Comparison of ENCODE assay signal across 1 cellular context in the genomic region with DNA sequence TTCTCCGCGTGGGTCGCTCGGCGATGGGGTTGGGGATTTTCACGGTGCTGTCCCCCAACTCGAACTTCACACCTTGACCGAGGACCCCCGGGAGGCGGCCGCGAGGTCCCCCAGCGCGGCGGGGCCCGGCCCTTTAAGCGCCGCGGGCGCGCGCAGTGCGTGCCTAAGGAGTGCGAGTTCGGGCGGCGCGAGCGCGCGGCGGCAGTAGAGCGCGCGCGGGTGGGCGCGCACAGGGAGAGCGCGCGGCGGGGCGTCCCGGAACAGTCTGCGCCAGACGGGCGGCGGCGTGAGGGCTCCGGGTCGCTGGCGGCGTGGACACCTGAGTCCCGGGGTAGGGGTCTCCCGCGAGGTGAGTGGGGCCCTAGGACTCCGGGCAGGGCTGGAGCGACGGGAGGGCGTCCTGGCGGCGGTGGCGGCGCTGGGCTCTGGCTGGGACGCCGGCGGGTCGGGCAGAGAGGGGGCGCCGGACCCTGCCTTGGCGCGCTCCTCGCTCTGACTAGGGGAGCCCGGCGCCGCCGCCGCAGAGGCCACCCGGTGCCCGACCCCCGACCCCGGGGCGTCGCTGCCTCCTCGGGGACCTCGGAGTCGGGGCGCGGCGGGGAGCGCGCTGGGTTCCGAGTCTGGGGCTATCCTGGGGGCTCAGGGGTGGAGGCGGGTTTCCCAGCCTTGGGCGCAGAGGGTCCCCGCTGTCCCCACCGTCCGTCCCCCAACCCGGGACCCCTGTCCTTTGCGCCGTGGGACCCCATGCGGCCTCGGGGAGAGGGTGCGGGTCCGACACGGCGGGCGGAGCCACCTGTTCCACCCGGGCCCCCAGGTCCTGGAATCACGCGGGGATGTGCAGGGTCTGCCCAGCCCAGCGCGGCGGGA.
TF ChIP-seq lines count a peak whose summit lies in the region.

A gene with protein sequence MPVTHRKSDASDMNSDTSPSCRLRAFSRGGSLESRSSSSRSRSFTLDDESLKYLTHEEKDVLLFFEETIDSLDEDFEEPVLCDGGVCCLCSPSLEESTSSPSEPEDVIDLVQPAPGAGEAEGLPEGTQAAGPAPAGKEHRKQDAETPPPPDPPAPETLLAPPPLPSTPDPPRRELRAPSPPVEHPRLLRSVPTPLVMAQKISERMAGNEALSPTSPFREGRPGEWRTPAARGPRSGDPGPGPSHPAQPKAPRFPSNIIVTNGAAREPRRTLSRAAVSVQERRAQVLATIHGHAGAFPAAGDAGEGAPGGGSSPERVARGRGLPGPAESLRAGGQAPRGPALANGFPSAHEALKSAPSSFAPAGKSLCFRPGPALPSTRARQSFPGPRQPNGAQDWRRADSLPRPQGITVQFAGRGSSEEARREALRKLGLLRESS (plus strand): TSS at position 235 of the 867 bp plus-strand sequence. CDS start 28,722 bp downstream, outside the sequence.

TF ChIP-seq in HepG2, 621 proteins besides CTCF, POLR2A, EP300 and RAD21 (continued from another document and continues in another):
- TF ChIP-seq, protein P1, sequence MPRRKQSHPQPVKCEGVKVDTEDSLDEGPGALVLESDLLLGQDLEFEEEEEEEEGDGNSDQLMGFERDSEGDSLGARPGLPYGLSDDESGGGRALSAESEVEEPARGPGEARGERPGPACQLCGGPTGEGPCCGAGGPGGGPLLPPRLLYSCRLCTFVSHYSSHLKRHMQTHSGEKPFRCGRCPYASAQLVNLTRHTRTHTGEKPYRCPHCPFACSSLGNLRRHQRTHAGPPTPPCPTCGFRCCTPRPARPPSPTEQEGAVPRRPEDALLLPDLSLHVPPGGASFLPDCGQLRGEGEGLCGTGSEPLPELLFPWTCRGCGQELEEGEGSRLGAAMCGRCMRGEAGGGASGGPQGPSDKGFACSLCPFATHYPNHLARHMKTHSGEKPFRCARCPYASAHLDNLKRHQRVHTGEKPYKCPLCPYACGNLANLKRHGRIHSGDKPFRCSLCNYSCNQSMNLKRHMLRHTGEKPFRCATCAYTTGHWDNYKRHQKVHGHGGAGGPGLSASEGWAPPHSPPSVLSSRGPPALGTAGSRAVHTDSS (CRISPR knock-in tag; conservative IDR thresholded peaks at IDR 0.05) = no peak
- TF ChIP-seq HNRNPUL1 (IDR thresholded peaks at IDR 0.05; ENCODE audit: low read depth, low read length) (no peak), NFKBIZ (CRISPR knock-in tag; IDR thresholded peaks at IDR 0.05) (no peak), KDM6A (CRISPR knock-in tag; IDR thresholded peaks at IDR 0.05; ENCODE audit: low read depth) (no peak), MZF1 (CRISPR knock-in tag; IDR thresholded peaks at IDR 0.05; ENCODE audit: borderline replicate concordance) (no peak), CBX2 (IDR thresholded peaks at IDR 0.05; ENCODE audit: low read depth, low read length) (no peak), CBX2 (CRISPR knock-in tag; IDR thresholded peaks at IDR 0.05; ENCODE audit: low read depth) (no peak), GTF3A (CRISPR knock-in tag; conservative IDR thresholded peaks at IDR 0.05) (no peak), NFE2L1 (CRISPR knock-in tag; IDR thresholded peaks at IDR 0.05; ENCODE audit: borderline replicate concordance) (no peak), ZFP36 (IDR thresholded peaks at IDR 0.05; ENCODE audit: borderline replicate concordance, low read depth, low read length, partially characterized antibody) (peak; percentile 70), ZNF614 (CRISPR knock-in tag; IDR thresholded peaks at IDR 0.05; ENCODE audit: borderline replicate concordance) (no peak), POLR2AphosphoS5 (IDR thresholded peaks at IDR 0.05; ENCODE audit: low read depth, low read length) (peak; percentile 57), ZNF121 (CRISPR knock-in tag; IDR thresholded peaks at IDR 0.05) (no peak), ZNF780A (CRISPR knock-in tag; IDR thresholded peaks at IDR 0.05) (no peak), HDAC2 (CRISPR knock-in tag; IDR thresholded peaks at IDR 0.05) (no peak), NAIF1 (CRISPR knock-in tag; IDR thresholded peaks at IDR 0.05; ENCODE audit: borderline replicate concordance) (no peak), SAP130 (CRISPR knock-in tag; IDR thresholded peaks at IDR 0.05; ENCODE audit: low read depth) (no peak; the same call in 1 of the 2 replicates), ZNF501 (CRISPR knock-in tag; IDR thresholded peaks at IDR 0.05) (peak; percentile 64), SP140L (CRISPR knock-in tag; IDR thresholded peaks at IDR 0.05; ENCODE audit: borderline replicate concordance) (no peak), HES4 (CRISPR knock-in tag; IDR thresholded peaks at IDR 0.05; ENCODE audit: borderline replicate concordance) (peak; percentile 37; the same call in 1 of the 2 replicates), ZNF558 (CRISPR knock-in tag; IDR thresholded peaks at IDR 0.05; ENCODE audit: borderline replicate concordance) (no peak), PAX8 (CRISPR knock-in tag; IDR thresholded peaks at IDR 0.05; ENCODE audit: borderline replicate concordance) (no peak), ADNP (CRISPR knock-in tag; IDR thresholded peaks at IDR 0.05) (peak; percentile 50; the same call in 1 of the 2 replicates), ZNF709 (CRISPR knock-in tag; IDR thresholded peaks at IDR 0.05) (no peak; the same call in 1 of the 2 replicates), PRMT3 (CRISPR knock-in tag; IDR thresholded peaks at IDR 0.05; ENCODE audit: borderline replicate concordance, low read depth) (no peak), ZNF772 (CRISPR knock-in tag; IDR thresholded peaks at IDR 0.05) (no peak), TRIM24 (CRISPR knock-in tag; IDR thresholded peaks at IDR 0.05) (no peak), PAWR (CRISPR knock-in tag; IDR thresholded peaks at IDR 0.05; ENCODE audit: borderline replicate concordance) (no peak)
- TF ChIP-seq, protein P2, sequence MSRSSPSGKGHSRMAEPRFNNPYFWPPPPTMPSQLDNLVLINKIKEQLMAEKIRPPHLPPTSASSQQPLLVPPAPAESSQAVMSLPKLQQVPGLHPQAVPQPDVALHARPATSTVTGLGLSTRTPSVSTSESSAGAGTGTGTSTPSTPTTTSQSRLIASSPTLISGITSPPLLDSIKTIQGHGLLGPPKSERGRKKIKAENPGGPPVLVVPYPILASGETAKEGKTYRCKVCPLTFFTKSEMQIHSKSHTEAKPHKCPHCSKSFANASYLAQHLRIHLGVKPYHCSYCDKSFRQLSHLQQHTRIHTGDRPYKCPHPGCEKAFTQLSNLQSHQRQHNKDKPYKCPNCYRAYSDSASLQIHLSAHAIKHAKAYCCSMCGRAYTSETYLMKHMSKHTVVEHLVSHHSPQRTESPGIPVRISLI (CRISPR knock-in tag; IDR thresholded peaks at IDR 0.05; ENCODE audit: borderline replicate concordance) = no peak
- TF ChIP-seq, protein P3, sequence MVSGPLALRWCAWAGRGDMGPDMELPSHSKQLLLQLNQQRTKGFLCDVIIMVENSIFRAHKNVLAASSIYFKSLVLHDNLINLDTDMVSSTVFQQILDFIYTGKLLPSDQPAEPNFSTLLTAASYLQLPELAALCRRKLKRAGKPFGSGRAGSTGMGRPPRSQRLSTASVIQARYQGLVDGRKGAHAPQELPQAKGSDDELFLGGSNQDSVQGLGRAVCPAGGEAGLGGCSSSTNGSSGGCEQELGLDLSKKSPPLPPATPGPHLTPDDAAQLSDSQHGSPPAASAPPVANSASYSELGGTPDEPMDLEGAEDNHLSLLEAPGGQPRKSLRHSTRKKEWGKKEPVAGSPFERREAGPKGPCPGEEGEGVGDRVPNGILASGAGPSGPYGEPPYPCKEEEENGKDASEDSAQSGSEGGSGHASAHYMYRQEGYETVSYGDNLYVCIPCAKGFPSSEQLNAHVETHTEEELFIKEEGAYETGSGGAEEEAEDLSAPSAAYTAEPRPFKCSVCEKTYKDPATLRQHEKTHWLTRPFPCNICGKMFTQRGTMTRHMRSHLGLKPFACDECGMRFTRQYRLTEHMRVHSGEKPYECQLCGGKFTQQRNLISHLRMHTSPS (CRISPR knock-in tag; IDR thresholded peaks at IDR 0.05; ENCODE audit: low read depth) = no peak
- TF ChIP-seq, protein P4, sequence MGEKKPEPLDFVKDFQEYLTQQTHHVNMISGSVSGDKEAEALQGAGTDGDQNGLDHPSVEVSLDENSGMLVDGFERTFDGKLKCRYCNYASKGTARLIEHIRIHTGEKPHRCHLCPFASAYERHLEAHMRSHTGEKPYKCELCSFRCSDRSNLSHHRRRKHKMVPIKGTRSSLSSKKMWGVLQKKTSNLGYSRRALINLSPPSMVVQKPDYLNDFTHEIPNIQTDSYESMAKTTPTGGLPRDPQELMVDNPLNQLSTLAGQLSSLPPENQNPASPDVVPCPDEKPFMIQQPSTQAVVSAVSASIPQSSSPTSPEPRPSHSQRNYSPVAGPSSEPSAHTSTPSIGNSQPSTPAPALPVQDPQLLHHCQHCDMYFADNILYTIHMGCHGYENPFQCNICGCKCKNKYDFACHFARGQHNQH (CRISPR knock-in tag; IDR thresholded peaks at IDR 0.05) = no peak
- TF ChIP-seq, protein P5, sequence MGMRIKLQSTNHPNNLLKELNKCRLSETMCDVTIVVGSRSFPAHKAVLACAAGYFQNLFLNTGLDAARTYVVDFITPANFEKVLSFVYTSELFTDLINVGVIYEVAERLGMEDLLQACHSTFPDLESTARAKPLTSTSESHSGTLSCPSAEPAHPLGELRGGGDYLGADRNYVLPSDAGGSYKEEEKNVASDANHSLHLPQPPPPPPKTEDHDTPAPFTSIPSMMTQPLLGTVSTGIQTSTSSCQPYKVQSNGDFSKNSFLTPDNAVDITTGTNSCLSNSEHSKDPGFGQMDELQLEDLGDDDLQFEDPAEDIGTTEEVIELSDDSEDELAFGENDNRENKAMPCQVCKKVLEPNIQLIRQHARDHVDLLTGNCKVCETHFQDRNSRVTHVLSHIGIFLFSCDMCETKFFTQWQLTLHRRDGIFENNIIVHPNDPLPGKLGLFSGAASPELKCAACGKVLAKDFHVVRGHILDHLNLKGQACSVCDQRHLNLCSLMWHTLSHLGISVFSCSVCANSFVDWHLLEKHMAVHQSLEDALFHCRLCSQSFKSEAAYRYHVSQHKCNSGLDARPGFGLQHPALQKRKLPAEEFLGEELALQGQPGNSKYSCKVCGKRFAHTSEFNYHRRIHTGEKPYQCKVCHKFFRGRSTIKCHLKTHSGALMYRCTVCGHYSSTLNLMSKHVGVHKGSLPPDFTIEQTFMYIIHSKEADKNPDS (CRISPR knock-in tag; IDR thresholded peaks at IDR 0.05) = no peak
- TF ChIP-seq, protein P6, sequence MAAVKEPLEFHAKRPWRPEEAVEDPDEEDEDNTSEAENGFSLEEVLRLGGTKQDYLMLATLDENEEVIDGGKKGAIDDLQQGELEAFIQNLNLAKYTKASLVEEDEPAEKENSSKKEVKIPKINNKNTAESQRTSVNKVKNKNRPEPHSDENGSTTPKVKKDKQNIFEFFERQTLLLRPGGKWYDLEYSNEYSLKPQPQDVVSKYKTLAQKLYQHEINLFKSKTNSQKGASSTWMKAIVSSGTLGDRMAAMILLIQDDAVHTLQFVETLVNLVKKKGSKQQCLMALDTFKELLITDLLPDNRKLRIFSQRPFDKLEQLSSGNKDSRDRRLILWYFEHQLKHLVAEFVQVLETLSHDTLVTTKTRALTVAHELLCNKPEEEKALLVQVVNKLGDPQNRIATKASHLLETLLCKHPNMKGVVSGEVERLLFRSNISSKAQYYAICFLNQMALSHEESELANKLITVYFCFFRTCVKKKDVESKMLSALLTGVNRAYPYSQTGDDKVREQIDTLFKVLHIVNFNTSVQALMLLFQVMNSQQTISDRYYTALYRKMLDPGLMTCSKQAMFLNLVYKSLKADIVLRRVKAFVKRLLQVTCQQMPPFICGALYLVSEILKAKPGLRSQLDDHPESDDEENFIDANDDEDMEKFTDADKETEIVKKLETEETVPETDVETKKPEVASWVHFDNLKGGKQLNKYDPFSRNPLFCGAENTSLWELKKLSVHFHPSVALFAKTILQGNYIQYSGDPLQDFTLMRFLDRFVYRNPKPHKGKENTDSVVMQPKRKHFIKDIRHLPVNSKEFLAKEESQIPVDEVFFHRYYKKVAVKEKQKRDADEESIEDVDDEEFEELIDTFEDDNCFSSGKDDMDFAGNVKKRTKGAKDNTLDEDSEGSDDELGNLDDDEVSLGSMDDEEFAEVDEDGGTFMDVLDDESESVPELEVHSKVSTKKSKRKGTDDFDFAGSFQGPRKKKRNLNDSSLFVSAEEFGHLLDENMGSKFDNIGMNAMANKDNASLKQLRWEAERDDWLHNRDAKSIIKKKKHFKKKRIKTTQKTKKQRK (IDR thresholded peaks at IDR 0.05; ENCODE audit: low read length) = no peak
- TF ChIP-seq, protein P7, sequence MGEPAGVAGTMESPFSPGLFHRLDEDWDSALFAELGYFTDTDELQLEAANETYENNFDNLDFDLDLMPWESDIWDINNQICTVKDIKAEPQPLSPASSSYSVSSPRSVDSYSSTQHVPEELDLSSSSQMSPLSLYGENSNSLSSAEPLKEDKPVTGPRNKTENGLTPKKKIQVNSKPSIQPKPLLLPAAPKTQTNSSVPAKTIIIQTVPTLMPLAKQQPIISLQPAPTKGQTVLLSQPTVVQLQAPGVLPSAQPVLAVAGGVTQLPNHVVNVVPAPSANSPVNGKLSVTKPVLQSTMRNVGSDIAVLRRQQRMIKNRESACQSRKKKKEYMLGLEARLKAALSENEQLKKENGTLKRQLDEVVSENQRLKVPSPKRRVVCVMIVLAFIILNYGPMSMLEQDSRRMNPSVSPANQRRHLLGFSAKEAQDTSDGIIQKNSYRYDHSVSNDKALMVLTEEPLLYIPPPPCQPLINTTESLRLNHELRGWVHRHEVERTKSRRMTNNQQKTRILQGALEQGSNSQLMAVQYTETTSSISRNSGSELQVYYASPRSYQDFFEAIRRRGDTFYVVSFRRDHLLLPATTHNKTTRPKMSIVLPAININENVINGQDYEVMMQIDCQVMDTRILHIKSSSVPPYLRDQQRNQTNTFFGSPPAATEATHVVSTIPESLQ (CRISPR knock-in tag; conservative IDR thresholded peaks at IDR 0.05) = no peak
- TF ChIP-seq, protein P8, sequence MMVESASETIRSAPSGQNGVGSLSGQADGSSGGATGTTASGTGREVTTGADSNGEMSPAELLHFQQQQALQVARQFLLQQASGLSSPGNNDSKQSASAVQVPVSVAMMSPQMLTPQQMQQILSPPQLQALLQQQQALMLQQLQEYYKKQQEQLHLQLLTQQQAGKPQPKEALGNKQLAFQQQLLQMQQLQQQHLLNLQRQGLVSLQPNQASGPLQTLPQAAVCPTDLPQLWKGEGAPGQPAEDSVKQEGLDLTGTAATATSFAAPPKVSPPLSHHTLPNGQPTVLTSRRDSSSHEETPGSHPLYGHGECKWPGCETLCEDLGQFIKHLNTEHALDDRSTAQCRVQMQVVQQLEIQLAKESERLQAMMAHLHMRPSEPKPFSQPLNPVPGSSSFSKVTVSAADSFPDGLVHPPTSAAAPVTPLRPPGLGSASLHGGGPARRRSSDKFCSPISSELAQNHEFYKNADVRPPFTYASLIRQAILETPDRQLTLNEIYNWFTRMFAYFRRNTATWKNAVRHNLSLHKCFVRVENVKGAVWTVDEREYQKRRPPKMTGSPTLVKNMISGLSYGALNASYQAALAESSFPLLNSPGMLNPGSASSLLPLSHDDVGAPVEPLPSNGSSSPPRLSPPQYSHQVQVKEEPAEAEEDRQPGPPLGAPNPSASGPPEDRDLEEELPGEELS (CRISPR knock-in tag; IDR thresholded peaks at IDR 0.05) = no peak
- TF ChIP-seq, protein P9, sequence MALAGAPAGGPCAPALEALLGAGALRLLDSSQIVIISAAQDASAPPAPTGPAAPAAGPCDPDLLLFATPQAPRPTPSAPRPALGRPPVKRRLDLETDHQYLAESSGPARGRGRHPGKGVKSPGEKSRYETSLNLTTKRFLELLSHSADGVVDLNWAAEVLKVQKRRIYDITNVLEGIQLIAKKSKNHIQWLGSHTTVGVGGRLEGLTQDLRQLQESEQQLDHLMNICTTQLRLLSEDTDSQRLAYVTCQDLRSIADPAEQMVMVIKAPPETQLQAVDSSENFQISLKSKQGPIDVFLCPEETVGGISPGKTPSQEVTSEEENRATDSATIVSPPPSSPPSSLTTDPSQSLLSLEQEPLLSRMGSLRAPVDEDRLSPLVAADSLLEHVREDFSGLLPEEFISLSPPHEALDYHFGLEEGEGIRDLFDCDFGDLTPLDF (CRISPR knock-in tag; IDR thresholded peaks at IDR 0.05) = no peak
